In the genomic region with DNA sequence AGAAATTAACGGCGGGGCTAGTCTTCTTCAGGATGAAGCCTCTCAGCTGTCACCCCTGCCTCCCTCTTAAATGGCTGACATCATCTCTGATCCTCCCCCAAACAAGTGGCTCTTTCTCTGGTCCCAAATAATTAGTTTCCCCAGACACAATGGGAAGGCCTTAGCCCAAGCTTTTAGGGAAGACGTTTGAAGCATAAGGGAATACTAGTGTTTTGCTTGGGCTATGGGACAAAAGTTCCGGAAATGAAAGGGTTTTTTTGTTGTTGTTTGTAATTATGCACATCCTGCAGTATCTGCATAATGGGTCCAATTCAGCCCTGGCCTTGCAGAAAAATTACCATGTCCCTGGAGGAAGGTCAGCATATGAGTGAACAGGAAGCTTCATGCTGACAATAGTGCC, we compare ENCODE assay signal across 15 cellular contexts. TPM values are rescaled to one million over a fixed set of nuclear protein-coding genes. Genes with fewer than 3 reads are reported as not detected.
"Had no signal": no experiment of that assay in that cellular context is flagged by ENCODE, and none has a peak within 500 bp of the region (broad histone marks: within the 10 kb centered on the region; RNA-seq: fewer than 3 reads in every experiment).

No MANE protein-coding gene starts in this region.

- ATAC-seq: effector memory CD8-positive, alpha-beta T cell; lower lobe of right lung; natural killer cell had no signal

- H3K4me1 Mint-ChIP-seq: activated naive CD8-positive, alpha-beta T cell treated with anti-CD3 and anti-CD28 coated beads, Interleukin-2, amount 10 ng/mL, durations not matched to agents 7 days and 5 days; natural killer cell had no signal

- H3K27me3 ChIP-seq: hepatocyte had no signal

- H3K4me1 ChIP-seq: lower lobe of right lung had no signal

- H2AFZ ChIP-seq: hepatocyte had no signal

- H3K9me3 ChIP-seq: lower lobe of right lung had no signal

- H3K79me2 ChIP-seq: hepatocyte had no signal

- H3K36me3 ChIP-seq: lower lobe of right lung had no signal

- H3K4me3 Mint-ChIP-seq: activated naive CD8-positive, alpha-beta T cell treated with anti-CD3 and anti-CD28 coated beads, Interleukin-2, amount 10 ng/mL, durations not matched to agents 7 days and 5 days; effector memory CD8-positive, alpha-beta T cell; natural killer cell had no signal

- H3K9me3 Mint-ChIP-seq: activated naive CD8-positive, alpha-beta T cell treated with anti-CD3 and anti-CD28 coated beads, Interleukin-2, amount 10 ng/mL, durations not matched to agents 7 days and 5 days; effector memory CD8-positive, alpha-beta T cell; natural killer cell had no signal

- H3K27ac Mint-ChIP-seq: activated naive CD8-positive, alpha-beta T cell treated with anti-CD3 and anti-CD28 coated beads, Interleukin-2, amount 10 ng/mL, durations not matched to agents 7 days and 5 days; effector memory CD8-positive, alpha-beta T cell; natural killer cell had no signal

- H3K4me3 ChIP-seq: hepatocyte, lower lobe of right lung had no signal

- H3K27ac ChIP-seq: hepatocyte, lower lobe of right lung had no signal

- H3K36me3 Mint-ChIP-seq: activated naive CD8-positive, alpha-beta T cell treated with anti-CD3 and anti-CD28 coated beads, Interleukin-2, amount 10 ng/mL, durations not matched to agents 7 days and 5 days; natural killer cell had no signal

- H3K4me2 ChIP-seq: hepatocyte had no signal

- DNase-seq: activated CD4-positive, alpha-beta T cell treated with anti-CD3 and anti-CD28 coated beads for 1 hour; activated CD4-positive, alpha-beta T cell treated with anti-CD3 and anti-CD28 coated beads, Interleukin-2, amount 50 U/mL, for 48 hours; activated naive CD8-positive, alpha-beta T cell treated with anti-CD3 and anti-CD28 coated beads, Interleukin-2, amount 10 ng/mL, durations not matched to agents 7 days and 5 days; activated T-cell treated with anti-CD3 and anti-CD28 coated beads for 4 hours; amygdala; effector memory CD8-positive, alpha-beta T cell; lower lobe of right lung; natural killer cell; nucleus accumbens; stimulated activated CD4-positive, alpha-beta T cell treated with anti-CD3 and anti-CD28 coated beads, Interleukin-1b, Interleukin-23, amount 100 ng/mL, for 48 hours; stimulated activated CD8-positive, alpha-beta memory T cell treated with anti-CD3 and anti-CD28 coated beads, Interleukin-4, amount 100 ng/mL, for 48 hours; stimulated activated naive CD4-positive, alpha-beta T cell; T-helper 2 cell had no signal

RNA-seq across cellular contexts. Expression of gene STON2, which starts 13.7 kb away (rescaled TPM):
- total RNA-seq: activated naive CD8-positive, alpha-beta T cell treated with anti-CD3 and anti-CD28 coated beads, Interleukin-2, amount 10 ng/mL, durations not matched to agents 7 days and 5 days; fibroblast of villous mesenchyme had no signal
